Comparison of ENCODE assay signal across 14 cellular contexts in genomic region chr17:78541488-78542237, GRCh38. TPM values are rescaled to one million over a fixed set of nuclear protein-coding genes. Genes with fewer than 3 reads are reported as not detected.
DNase-seq lines count a peak whose midpoint lies in the region; ATAC-seq, FAIRE-seq and TF ChIP-seq lines count a peak whose summit lies in the region.
"Had no signal": no experiment of that assay in that cellular context is flagged by ENCODE, and none has a peak within 500 bp of the region (broad histone marks: within the 10 kb centered on the region; RNA-seq: fewer than 3 reads in every experiment).

No MANE protein-coding gene starts in this region.

- DNase-seq in MCF 10A (ENCODE audit: unreplicated experiment) (peak; percentile 66), breast epithelium (ENCODE audit: low spot score in 2 of 2) (no peak), PC-3 (peak; percentile 82), fibroblast of mammary gland (ENCODE audit: low read depth) (peak; percentile 26), urothelium cell line (ENCODE audit: low spot score) (peak; percentile 81), erythroblast (lab: John Stamatoyannopoulos, UW) (no peak)
- no peak for DNase-seq in activated CD4-positive, alpha-beta T cell treated with anti-CD3 and anti-CD28 coated beads, Interleukin-2, amount 50 U/mL, for 1 hour
- DNase-seq in activated CD8-positive, alpha-beta memory T cell treated with anti-CD3 and anti-CD28 coated beads, Interleukin-2, amount 50 U/mL, for 48 hours, result no peak
- DNase-seq: activated CD8-positive, alpha-beta memory T cell treated with anti-CD3 and anti-CD28 coated beads, Interleukin-2, amount 10 ng/mL, durations not matched to agents 7 days and 5 days; amygdala; NCI-H526; tibial artery had no signal

- intact Hi-C loops in MCF 10A (cut with micrococcal nuclease), result no loop called here
- intact Hi-C loops in breast epithelium (cut with DNase I; ENCODE audit: low total_unique reads), result no loop called here
- intact Hi-C loops in PC-3 (cut with micrococcal nuclease), result no loop called here

- POLR2A ChIA-PET in MCF 10A (lab: Yijun Ruan, JAX) (no interaction called here), PC-3 (lab: Charles Lee; ENCODE audit: unreplicated experiment) (interaction anchor here (0.6 to 0.7 kb wide), 2 partner anchors 20 to 27 kb away, joined by 3 read pairs; no protein-coding TSS in a partner anchor)

- no peaks in the 10 kb centered on the region for H3K4me1 ChIP-seq in breast epithelium
- peaks cover 21% of the 10 kb centered on the region for H3K4me1 ChIP-seq in PC-3 (ENCODE audit: insufficient read depth, low read length)
- H3K4me1 ChIP-seq: tibial artery had no signal

- H3K9me3 Mint-ChIP-seq in MCF 10A (ENCODE audit: unreplicated experiment), result peaks cover 2% of the 10 kb centered on the region
- H3K9me3 Mint-ChIP-seq: T-cell had no signal

- H3K27ac ChIP-seq in breast epithelium (no peak overlapping the region), PC-3 (ENCODE audit: low read length) (peak overlapping the region; percentile 62)
- H3K27ac ChIP-seq: tibial artery had no signal

- peaks cover 7% of the 10 kb centered on the region for H3K36me3 Mint-ChIP-seq in MCF 10A (ENCODE audit: insufficient read depth, unreplicated experiment)
- H3K36me3 Mint-ChIP-seq: activated CD8-positive, alpha-beta memory T cell treated with anti-CD3 and anti-CD28 coated beads, Interleukin-2, amount 10 ng/mL, durations not matched to agents 7 days and 5 days; T-cell had no signal

- H3K9me2 ChIP-seq in PC-3 (replicated peaks; ENCODE audit: low read length), result no peaks in the 10 kb centered on the region

- H3K27me3 Mint-ChIP-seq in MCF 10A (ENCODE audit: insufficient read depth, unreplicated experiment), result no peaks in the 10 kb centered on the region
- H3K27me3 Mint-ChIP-seq: activated CD8-positive, alpha-beta memory T cell treated with anti-CD3 and anti-CD28 coated beads, Interleukin-2, amount 10 ng/mL, durations not matched to agents 7 days and 5 days; T-cell had no signal

- no peak overlapping the region for H3K27ac Mint-ChIP-seq in MCF 10A (ENCODE audit: low read depth, unreplicated experiment)
- H3K27ac Mint-ChIP-seq: activated CD8-positive, alpha-beta memory T cell treated with anti-CD3 and anti-CD28 coated beads, Interleukin-2, amount 10 ng/mL, durations not matched to agents 7 days and 5 days; B cell; T-cell had no signal

- no peaks in the 10 kb centered on the region for H3F3A ChIP-seq in PC-3 (ENCODE audit: low read length, unreplicated experiment)

- no peak overlapping the region for H3K4me3 Mint-ChIP-seq in MCF 10A (ENCODE audit: unreplicated experiment)
- H3K4me3 Mint-ChIP-seq: activated CD8-positive, alpha-beta memory T cell treated with anti-CD3 and anti-CD28 coated beads, Interleukin-2, amount 10 ng/mL, durations not matched to agents 7 days and 5 days; B cell; T-cell had no signal

- H3K79me2 ChIP-seq in PC-3 (ENCODE audit: low read length), result no peaks in the 10 kb centered on the region

- peak; percentile 58 for ATAC-seq in PC-3
- ATAC-seq: activated CD8-positive, alpha-beta memory T cell treated with anti-CD3 and anti-CD28 coated beads, Interleukin-2, amount 10 ng/mL, durations not matched to agents 7 days and 5 days; T-cell had no signal

- H3K36me3 ChIP-seq in breast epithelium, result no peaks in the 10 kb centered on the region
- no peaks in the 10 kb centered on the region for H3K36me3 ChIP-seq in PC-3 (ENCODE audit: low read depth, low read length)
- H3K36me3 ChIP-seq: tibial artery had no signal

- FAIRE-seq in urothelium cell line (lab: Jason Lieb, UNC), result no peak

- H3K9ac ChIP-seq in PC-3 (ENCODE audit: low read length), result peak overlapping the region; percentile 25

- H3K4me3 ChIP-seq in breast epithelium, result no peak overlapping the region
- no peak overlapping the region for H3K4me3 ChIP-seq in PC-3 (ENCODE audit: low read length)
- H3K4me3 ChIP-seq in fibroblast of mammary gland (ENCODE audit: control insufficient read depth, low read depth, low read length), result no peak overlapping the region
- H3K4me3 ChIP-seq: tibial artery had no signal

- H3K27me3 ChIP-seq in breast epithelium (no peaks in the 10 kb centered on the region), PC-3 (ENCODE audit: low read length) (no peaks in the 10 kb centered on the region)
- H3K27me3 ChIP-seq: tibial artery had no signal

- no peak for TF ChIP-seq POLR2A in breast epithelium (IDR thresholded peaks at IDR 0.05)
- TF ChIP-seq POLR2A in erythroblast (IDR thresholded peaks at IDR 0.05; ENCODE audit: low read length), result no peak

- CTCF ChIA-PET in MCF 10A (lab: Yijun Ruan, JAX) (no interaction called here), PC-3 (lab: Charles Lee) (interaction anchor here (0.6 kb wide), 1 partner anchor 454 kb away, joined by 3 read pairs; no protein-coding TSS in a partner anchor)

- H3K4me2 ChIP-seq in PC-3 (ENCODE audit: low read length), result peak overlapping the region; percentile 23

- BruUV-seq in MCF 10A (replicated peaks; lab: Mats Ljungman, UMichigan), result no TSS peak
- BruUV-seq in PC-3 (replicated peaks; lab: Mats Ljungman, UMichigan), result no TSS peak

- no peak overlapping the region for H2AFZ ChIP-seq in PC-3 (ENCODE audit: low read length)

- H3K4me1 Mint-ChIP-seq in MCF 10A (ENCODE audit: insufficient read depth, unreplicated experiment), result peaks cover 7% of the 10 kb centered on the region
- H3K4me1 Mint-ChIP-seq: B cell had no signal

- no peak for TF ChIP-seq CTCF in MCF 10A (IDR thresholded peaks at IDR 0.05; ENCODE audit: unreplicated experiment)
- TF ChIP-seq CTCF in breast epithelium (IDR thresholded peaks at IDR 0.05), result no peak
- TF ChIP-seq CTCF in PC-3 (conservative IDR thresholded peaks at IDR 0.05; ENCODE audit: low read depth, low read length), result no peak
- no peak for TF ChIP-seq CTCF in fibroblast of mammary gland (conservative IDR thresholded peaks at IDR 0.05; ENCODE audit: control insufficient read depth, insufficient read depth, low read depth, low read length)

- H3K9me3 ChIP-seq in breast epithelium, result no peaks in the 10 kb centered on the region
- no peaks in the 10 kb centered on the region for H3K9me3 ChIP-seq in PC-3 (ENCODE audit: low read length)
- H3K9me3 ChIP-seq: tibial artery had no signal

- H4K20me1 ChIP-seq in PC-3 (ENCODE audit: low read length), result no peaks in the 10 kb centered on the region

RNA-seq across cellular contexts. Expression of gene DNAH17, which starts 35.5 kb away (rescaled TPM):
- total RNA-seq in MCF 10A (2022), result not detected in 2 replicates
- total RNA-seq in breast epithelium, result under 1 TPM in 2 of 3 donors, not detected in 1; 0.15 to 0.33 TPM
- 0.04 and 0.23 TPM in 2 replicates for total RNA-seq in PC-3 (2014; rRNA removed)

Comparison
In these comparisons a context has a peak if more than half of its experiments do, and no peak if none do; other contexts are left out.
1. DNase-seq: peak in MCF 10A (single experiment), PC-3 (single experiment), fibroblast of mammary gland (single experiment) and urothelium cell line (single experiment); none in breast epithelium (0 of 2), activated CD4-positive, alpha-beta T cell treated with anti-CD3 and anti-CD28 coated beads, Interleukin-2, amount 50 U/mL, for 1 hour (single experiment), activated CD8-positive, alpha-beta memory T cell treated with anti-CD3 and anti-CD28 coated beads, Interleukin-2, amount 50 U/mL, for 48 hours (single experiment) and erythroblast (0 of 2).